In genomic region chr11:10856689-10857603, GRCh38 we compare ENCODE assay signal across 7 cellular contexts. TPM values are rescaled to one million over a fixed set of nuclear protein-coding genes. Genes with fewer than 3 reads are reported as not detected.
DNase-seq lines count a peak whose midpoint lies in the region; ATAC-seq, FAIRE-seq and TF ChIP-seq lines count a peak whose summit lies in the region.

No MANE protein-coding gene starts in this region.

- TF ChIP-seq POLR2A in stomach (IDR thresholded peaks at IDR 0.05), result no peak

- H3K4me3 ChIP-seq in DOHH2 (ENCODE audit: low read length) (peak overlapping the region; percentile 99), choroid plexus epithelial cell (ENCODE audit: low read depth, low read length) (peak overlapping the region; percentile 91), stomach (peak overlapping the region; percentile 81 to 90 (median 84))

- 1 to 3% (median 2%) methylated on average over 21 to 22 of the region's 22 CpGs for WGBS in stomach, 5 donors

- H3K9me3 ChIP-seq in DOHH2 (ENCODE audit: control insufficient read depth, insufficient read depth, low read length), result no peaks in the 10 kb centered on the region
- no peaks in the 10 kb centered on the region for H3K9me3 ChIP-seq in stomach

- no peaks in the 10 kb centered on the region for H3K9me2 ChIP-seq in DOHH2 (replicated peaks; ENCODE audit: control insufficient read depth, low read length)

- H4K20me1 ChIP-seq in DOHH2 (ENCODE audit: control insufficient read depth, insufficient read depth, low read depth, low read length), result no peaks in the 10 kb centered on the region

- ATAC-seq in GM19328 (IDR thresholded peaks at IDR 0.05; ENCODE audit: unreplicated experiment) (peak; percentile 19), HG03354 (IDR thresholded peaks at IDR 0.05; ENCODE audit: poor library complexity, severe bottlenecking, unreplicated experiment) (peak; percentile 15), left colon (peak; percentile 61)

- H3K27ac ChIP-seq in DOHH2 (ENCODE audit: low read depth, low read length) (peak overlapping the region; percentile 85), stomach (peak overlapping the region; percentile 98 to 99 (median 99))

- H3K79me2 ChIP-seq in DOHH2 (ENCODE audit: control insufficient read depth, low read length), result peaks cover 78% of the 10 kb centered on the region

- no peak for TF ChIP-seq EP300 in stomach (IDR thresholded peaks at IDR 0.05)

- peak; percentile 37 for DNase-seq in RCC 7860 (ENCODE audit: low spot score)
- peak; percentile 32 for DNase-seq in choroid plexus epithelial cell (ENCODE audit: low read depth)
- DNase-seq in left colon, result peak; percentile 64 to 75
- peak; percentile 27 for DNase-seq in stomach

- H3K36me3 ChIP-seq in DOHH2 (ENCODE audit: control insufficient read depth, low read length) (peaks cover 65% of the 10 kb centered on the region), stomach (peaks cover 16 to 41% (median 35%) of the 10 kb centered on the region in 4 donors)

- TF ChIP-seq CTCF in DOHH2 (IDR thresholded peaks at IDR 0.05; ENCODE audit: low read depth, low read length, poor library complexity, severe bottlenecking) (no peak), choroid plexus epithelial cell (conservative IDR thresholded peaks at IDR 0.05; ENCODE audit: low read depth, low read length) (no peak), stomach (IDR thresholded peaks at IDR 0.05) (no peak)

- peak overlapping the region; percentile 94 for H3K4me2 ChIP-seq in DOHH2 (ENCODE audit: low read length)

- 0 out of 2 replicates have a peak, but pooled peaks cover 4% of the 10 kb centered on the region for H3F3A ChIP-seq in DOHH2 (ENCODE audit: control insufficient read depth, insufficient read depth)

- no peaks in the 10 kb centered on the region for H3K27me3 ChIP-seq in DOHH2 (ENCODE audit: control insufficient read depth, low read length)
- H3K27me3 ChIP-seq in stomach, result no peaks in the 10 kb centered on the region

- FAIRE-seq in RCC 7860 (lab: Jason Lieb, UNC), result no peak

- peaks cover 27% of the 10 kb centered on the region for H3K4me1 ChIP-seq in DOHH2 (ENCODE audit: control insufficient read depth, low read length)
- H3K4me1 ChIP-seq in stomach, result peaks cover 14 to 41% (median 30%) of the 10 kb centered on the region in 4 donors

- intact Hi-C loops in left colon (cut with DNase I, micrococcal nuclease) (loop anchor here in 1 of 2 donors (2.0 kb wide), 1 partner anchor 48 kb away; the partner anchor contains the start of gene EIF4G2), stomach (cut with DNase I; ENCODE audit: low total_unique reads) (loop anchor here (10.0 kb wide), 1 partner anchor 52 kb away; the partner anchor contains the start of gene EIF4G2)

RNA-seq across cellular contexts. Expression of gene ZBED5, which starts 0.9 kb away (rescaled TPM):
- total RNA-seq in left colon, result 10 to 100 TPM; 36.9 to 37.5 TPM
- 10 to 100 TPM in 4 of 5 donors, 1 to 10 TPM in 1; 9.0 to 54.7 (median 25.9) TPM for total RNA-seq in stomach
- 10 to 100 TPM; 10.9 to 34.2 (median 17.4) TPM for polyA plus RNA-seq in stomach

RNA-seq across cellular contexts. Expression of gene EIF4G2, which starts 48.2 kb away (rescaled TPM):
- total RNA-seq in left colon (100 to 1,000 TPM; 726 to 854 TPM), stomach (100 to 1,000 TPM; 344 to 576 (median 400) TPM)
- polyA plus RNA-seq in stomach, result 100 to 1,000 TPM; 182 to 291 (median 286) TPM

Comparison
In these comparisons a context has a peak if more than half of its experiments do, and no peak if none do; other contexts are left out.
1. Peak in every context shown above with its lines: DNase-seq, ATAC-seq, H3K4me3 ChIP-seq and H3K27ac ChIP-seq.